ENCODE assay signal across 1 cellular context in genomic region chr11:95877288-95877687, GRCh38.
TF ChIP-seq lines count a peak whose summit lies in the region.

No MANE protein-coding gene starts in this region.

TF ChIP-seq in SK-N-SH treated with all-trans-retinoic acid at 6 μM for 48 hours, 23 proteins besides CTCF, POLR2A, EP300 and RAD21 (continued from another document):
- no peak for TF ChIP-seq CREB5 (CRISPR knock-in tag; IDR thresholded peaks at IDR 0.05; ENCODE audit: low read depth)
